Comparison of ENCODE assay signal across 18 cellular contexts in the genomic region with DNA sequence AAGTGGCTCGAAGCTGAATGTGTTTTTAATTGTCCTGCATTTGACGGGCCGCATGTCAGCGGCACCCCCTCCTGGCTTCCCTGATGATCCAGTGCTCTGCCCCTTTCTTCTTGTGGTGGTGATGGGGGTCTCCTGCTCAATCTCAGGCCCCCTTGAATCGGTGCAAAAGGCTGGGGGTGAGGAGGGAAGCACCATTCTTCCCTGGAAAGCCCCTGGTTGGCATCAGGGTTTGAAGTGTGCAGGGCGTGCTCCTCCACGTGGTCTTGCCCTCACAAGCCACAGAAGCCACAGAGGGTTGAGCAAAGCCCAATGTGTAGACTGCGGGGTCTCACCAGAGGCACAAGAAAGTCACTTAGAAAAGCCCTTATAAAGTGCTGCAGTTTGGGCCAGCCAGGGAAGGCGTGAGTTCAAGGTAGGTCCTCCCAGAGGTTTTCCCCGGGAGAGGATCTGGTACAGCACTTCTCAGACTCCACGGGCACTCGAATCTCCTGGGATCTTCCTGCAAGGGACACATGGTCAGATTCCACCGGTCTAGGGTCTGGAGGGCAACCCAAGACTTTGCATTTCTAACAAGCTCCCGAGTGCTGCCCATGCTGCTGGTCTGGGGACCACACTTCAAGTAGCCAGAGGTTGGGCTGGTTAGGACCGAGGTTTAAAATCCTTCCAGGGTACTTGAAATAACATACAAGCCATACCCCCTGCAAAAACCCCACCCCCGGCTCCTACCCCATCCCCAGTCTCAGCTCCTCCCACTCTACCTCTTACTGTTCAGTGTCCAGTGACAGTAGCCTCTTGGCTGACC. TPM values are rescaled to one million over a fixed set of nuclear protein-coding genes. Genes with fewer than 3 reads are reported as not detected.
DNase-seq lines count a peak whose midpoint lies in the region; TF ChIP-seq lines count a peak whose summit lies in the region.
"Had no signal": no experiment of that assay in that cellular context is flagged by ENCODE, and none has a peak within 500 bp of the region (broad histone marks: within the 10 kb centered on the region; RNA-seq: fewer than 3 reads in every experiment).

No MANE protein-coding gene starts in this region.

- H3K4me1 Mint-ChIP-seq in activated T-helper 2 cell treated with anti-CD3 and anti-CD28 coated beads, Interferon-gamma antibody, Interleukin-2, Interleukin-4, amounts not matched to agents 10 μg/mL and 5 μg/mL and 100 μg/mL, durations not matched to agents 14 hours and 24 hours and 36 hours (ENCODE audit: low read depth): no peaks in the 10 kb centered on the region
- H3K4me1 Mint-ChIP-seq: CD4-positive, alpha-beta memory T cell had no signal

- TF ChIP-seq CTCF in spleen (IDR thresholded peaks at IDR 0.05 in 8 of 11, conservative IDR thresholded peaks at IDR 0.05 in 3 of 11): no peak

- H3K27ac ChIP-seq in spleen: no peak overlapping the region

- TF ChIP-seq POLR2A in spleen (IDR thresholded peaks at IDR 0.05): no peak

- H3K27me3 Mint-ChIP-seq in activated T-helper 2 cell treated with anti-CD3 and anti-CD28 coated beads, Interferon-gamma antibody, Interleukin-2, Interleukin-4, amounts not matched to agents 10 μg/mL and 5 μg/mL and 100 μg/mL, durations not matched to agents 14 hours and 24 hours and 36 hours (ENCODE audit: low read depth): peaks cover 3% of the 10 kb centered on the region

- H3K36me3 Mint-ChIP-seq in activated T-helper 2 cell treated with anti-CD3 and anti-CD28 coated beads, Interferon-gamma antibody, Interleukin-2, Interleukin-4, amounts not matched to agents 10 μg/mL and 5 μg/mL and 100 μg/mL, durations not matched to agents 14 hours and 24 hours and 36 hours (ENCODE audit: low read depth): no peaks in the 10 kb centered on the region
- H3K36me3 Mint-ChIP-seq: CD4-positive, alpha-beta memory T cell had no signal

- 65 to 76% (median 69%) methylated on average over 15 to 16 of the region's 16 CpGs for WGBS in spleen, 5 donors

- peak; percentile 12 for DNase-seq in activated effector memory CD4-positive, alpha-beta T cell treated with anti-CD3 and anti-CD28 coated beads, Interleukin-2, amount 50 U/mL, for 16 hours
- no peak for DNase-seq in activated effector memory CD4-positive, alpha-beta T cell treated with Interleukin-2 at 50 U/mL for 16 hours
- DNase-seq in H7 (peak; percentile 3), mesenteric fat pad (ENCODE audit: low spot score) (peak; percentile 39), spleen (peak; percentile 24), NCI-H1417 (lab: John Stamatoyannopoulos, UW) (no peak), NOMO-1 treated with dmso at 0.1 percent for 144 hours (lab: John Stamatoyannopoulos, UW; ENCODE audit: unreplicated experiment) (no peak)
- no peak for DNase-seq in activated T-helper 2 cell treated with anti-CD3 and anti-CD28 coated beads, Interferon-gamma antibody, Interleukin-2, Interleukin-4, amounts not matched to agents 10 μg/mL and 5 μg/mL and 100 μg/mL, durations not matched to agents 14 hours and 24 hours and 36 hours (ENCODE audit: low spot score)
- DNase-seq: BE2C, NCI-H187, NCI-H2107, NCI-H2227 treated with DMSO at 0.1 percent for 48 hours, NCI-H510A treated with DMSO at 0.1 percent for 48 hours, NCI-H82, SIG-M5 had no signal

- no peaks in the 10 kb centered on the region for H3K4me1 ChIP-seq in spleen

- H3K27me3 ChIP-seq in H7 (ENCODE audit: control insufficient read depth, insufficient read depth, low read length) (no peaks in the 10 kb centered on the region), spleen (replicated peaks in 1 of 7) (peaks cover 0 to 51% (median 0%) of the 10 kb centered on the region in 7 donors)
- H3K27me3 ChIP-seq: BE2C had no signal

- no peak overlapping the region for H3K27ac Mint-ChIP-seq in activated T-helper 2 cell treated with anti-CD3 and anti-CD28 coated beads, Interferon-gamma antibody, Interleukin-2, Interleukin-4, amounts not matched to agents 10 μg/mL and 5 μg/mL and 100 μg/mL, durations not matched to agents 14 hours and 24 hours and 36 hours
- H3K27ac Mint-ChIP-seq: CD4-positive, alpha-beta memory T cell; GM23338 had no signal

- intact Hi-C loops in spleen (cut with DNase I; ENCODE audit: low total_unique reads): no loop called here
- intact Hi-C loops in activated T-helper 2 cell treated with anti-CD3 and anti-CD28 coated beads, Interferon-gamma antibody, Interleukin-2, Interleukin-4, amounts not matched to agents 10 μg/mL and 5 μg/mL and 100 μg/mL, durations not matched to agents 14 hours and 24 hours and 36 hours (cut with micrococcal nuclease): no loop called here

- H3K4me3 ChIP-seq in H7 (ENCODE audit: insufficient read depth, low read depth, low read length) (no peak overlapping the region), spleen (no peak overlapping the region)
- H3K4me3 ChIP-seq: GM23338 had no signal

- no peaks in the 10 kb centered on the region for H3K36me3 ChIP-seq in H7 (replicated peaks; ENCODE audit: control insufficient read depth, insufficient read depth, low read length)
- no peaks in the 10 kb centered on the region for H3K36me3 ChIP-seq in spleen
- H3K36me3 ChIP-seq: BE2C had no signal

- H3K9me3 Mint-ChIP-seq in activated T-helper 2 cell treated with anti-CD3 and anti-CD28 coated beads, Interferon-gamma antibody, Interleukin-2, Interleukin-4, amounts not matched to agents 10 μg/mL and 5 μg/mL and 100 μg/mL, durations not matched to agents 14 hours and 24 hours and 36 hours: no peaks in the 10 kb centered on the region

- H3K9me3 ChIP-seq in spleen: peaks cover 0 to under 1% (median 0%) of the 10 kb centered on the region in 8 donors
- H3K9me3 ChIP-seq: BE2C had no signal

- H3K4me3 Mint-ChIP-seq in activated T-helper 2 cell treated with anti-CD3 and anti-CD28 coated beads, Interferon-gamma antibody, Interleukin-2, Interleukin-4, amounts not matched to agents 10 μg/mL and 5 μg/mL and 100 μg/mL, durations not matched to agents 14 hours and 24 hours and 36 hours (ENCODE audit: low read depth): no peak overlapping the region
- H3K4me3 Mint-ChIP-seq: CD4-positive, alpha-beta memory T cell; GM23338 had no signal

RNA-seq across cellular contexts. Expression of gene PSAPL1, which starts 35.1 kb away (rescaled TPM):
- total RNA-seq in H7 (2014; rRNA removed; shearing (Covaris generic)): 0.14 and 0.22 TPM in 2 replicates
- not detected for total RNA-seq in mesenteric fat pad
- not detected for total RNA-seq in spleen
- not detected for polyA plus RNA-seq in spleen
- not detected in 2 replicates for total RNA-seq in activated T-helper 2 cell treated with anti-CD3 and anti-CD28 coated beads, Interferon-gamma antibody, Interleukin-2, Interleukin-4, amounts not matched to agents 10 μg/mL and 5 μg/mL and 100 μg/mL, durations not matched to agents 14 hours and 24 hours and 36 hours
- total RNA-seq: CD4-positive, alpha-beta memory T cell; GM23338; RPMI7951 had no signal
- polyA plus RNA-seq: CD4-positive, alpha-beta memory T cell; GM23338 had no signal

Comparison
In these comparisons a context has a peak if more than half of its experiments do, and no peak if none do; other contexts are left out.
1. DNase-seq: peak in activated effector memory CD4-positive, alpha-beta T cell treated with anti-CD3 and anti-CD28 coated beads, Interleukin-2, amount 50 U/mL, for 16 hours (single experiment), H7 (single experiment), mesenteric fat pad (single experiment) and spleen (single experiment); none in activated effector memory CD4-positive, alpha-beta T cell treated with Interleukin-2 at 50 U/mL for 16 hours (single experiment), NCI-H1417 (0 of 3), NOMO-1 treated with dmso at 0.1 percent for 144 hours (single experiment) and activated T-helper 2 cell treated with anti-CD3 and anti-CD28 coated beads, Interferon-gamma antibody, Interleukin-2, Interleukin-4, amounts not matched to agents 10 μg/mL and 5 μg/mL and 100 μg/mL, durations not matched to agents 14 hours and 24 hours and 36 hours (single experiment).